22 cellular contexts compared by ENCODE assay signal in the genomic region with DNA sequence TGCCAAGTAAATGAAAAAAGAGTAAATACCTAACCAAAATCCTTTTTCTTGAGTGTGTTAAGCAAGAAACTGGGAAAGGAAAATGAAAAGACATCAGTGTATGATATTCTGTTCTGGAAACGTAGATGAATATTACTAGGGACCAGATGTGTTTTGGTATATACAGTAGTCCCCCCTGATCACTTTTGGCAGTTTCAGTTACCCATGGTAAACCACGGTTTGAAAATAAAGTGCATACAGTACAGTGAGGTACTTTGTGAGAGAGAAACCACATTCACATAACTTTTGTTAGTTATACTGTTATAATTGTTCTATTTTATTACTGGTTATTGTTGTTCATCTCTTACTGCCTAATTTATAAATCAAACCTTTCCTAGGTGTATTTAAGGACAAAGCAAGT.
DNase-seq lines count a peak whose midpoint lies in the region; ATAC-seq and TF ChIP-seq lines count a peak whose summit lies in the region.
"Had no signal": no experiment of that assay in that cellular context is flagged by ENCODE, and none has a peak within 500 bp of the region (broad histone marks: within the 10 kb centered on the region; RNA-seq: fewer than 3 reads in every experiment).

No MANE protein-coding gene starts in this region.

- no peak overlapping the region for H3K4me3 Mint-ChIP-seq in endothelial cell (ENCODE audit: unreplicated experiment)
- H3K4me3 Mint-ChIP-seq in natural killer cell treated with Interleukin-12 subunit alpha and Interleukin-12 subunit beta and Interleukin-15 and Interleukin-18, amount 100 ng/mL, for 72 hours = no peak overlapping the region
- H3K4me3 Mint-ChIP-seq: activated CD4-positive, alpha-beta memory T cell treated with anti-CD3 and anti-CD28 coated beads, Interleukin-2, amount 10 ng/mL, durations not matched to agents 7 days and 5 days; activated naive CD4-positive, alpha-beta T cell treated with anti-CD3 and anti-CD28 coated beads, Interleukin-2, amount 10 ng/mL, durations not matched to agents 7 days and 5 days; CD4-positive, alpha-beta T cell; neural crest cell; stimulated activated naive CD8-positive, alpha-beta T cell treated with anti-CD3 and anti-CD28 coated beads, Interleukin-15, Interleukin-2, amounts not matched to agents 100 ng/mL and 50 ng/mL, for 24 hours had no signal

- H3K27me3 Mint-ChIP-seq in endothelial cell (ENCODE audit: unreplicated experiment) = peaks cover 2% of the 10 kb centered on the region
- peaks cover 3 to 19% of the 10 kb centered on the region in 2 donors for H3K27me3 Mint-ChIP-seq in natural killer cell treated with Interleukin-12 subunit alpha and Interleukin-12 subunit beta and Interleukin-15 and Interleukin-18, amount 100 ng/mL, for 72 hours
- H3K27me3 Mint-ChIP-seq: activated CD4-positive, alpha-beta memory T cell treated with anti-CD3 and anti-CD28 coated beads, Interleukin-2, amount 10 ng/mL, durations not matched to agents 7 days and 5 days had no signal

- in situ Hi-C loops in SK-MEL-5 (cut with HindIII; ENCODE audit: low pct_unique_long_range_greater_than_20kb, low sequenced_read_pairs) = no loop called here

- no peaks in the 10 kb centered on the region for H3K4me1 Mint-ChIP-seq in endothelial cell (ENCODE audit: unreplicated experiment)
- no peaks in the 10 kb centered on the region for H3K4me1 Mint-ChIP-seq in natural killer cell treated with Interleukin-12 subunit alpha and Interleukin-12 subunit beta and Interleukin-15 and Interleukin-18, amount 100 ng/mL, for 72 hours (ENCODE audit: low read depth in 2 of 2)

- H3K27ac Mint-ChIP-seq in endothelial cell (ENCODE audit: unreplicated experiment) = no peak overlapping the region
- H3K27ac Mint-ChIP-seq in natural killer cell treated with Interleukin-12 subunit alpha and Interleukin-12 subunit beta and Interleukin-15 and Interleukin-18, amount 100 ng/mL, for 72 hours = no peak overlapping the region
- H3K27ac Mint-ChIP-seq: activated CD4-positive, alpha-beta memory T cell treated with anti-CD3 and anti-CD28 coated beads, Interleukin-2, amount 10 ng/mL, durations not matched to agents 7 days and 5 days; activated naive CD4-positive, alpha-beta T cell treated with anti-CD3 and anti-CD28 coated beads, Interleukin-2, amount 10 ng/mL, durations not matched to agents 7 days and 5 days; CD4-positive, alpha-beta T cell; stimulated activated naive CD8-positive, alpha-beta T cell treated with anti-CD3 and anti-CD28 coated beads, Interleukin-15, Interleukin-2, amounts not matched to agents 100 ng/mL and 50 ng/mL, for 24 hours had no signal

- DNase-seq in SK-MEL-5 (ENCODE audit: low read depth, low spot score) (peak; percentile 6), endothelial cell (ENCODE audit: low spot score) (no peak), NCI-H526 treated with DMSO at 0.1 percent for 48 hours (lab: John Stamatoyannopoulos, UW) (no peak)
- no peak for DNase-seq in natural killer cell treated with Interleukin-12 subunit alpha and Interleukin-12 subunit beta and Interleukin-15 and Interleukin-18, amount 100 ng/mL, for 72 hours (ENCODE audit: low spot score)
- DNase-seq: activated CD4-positive, alpha-beta memory T cell treated with anti-CD3 and anti-CD28 coated beads, Interleukin-2, amount 10 ng/mL, durations not matched to agents 7 days and 5 days; activated naive CD4-positive, alpha-beta T cell treated with anti-CD3 and anti-CD28 coated beads, Interleukin-2, amount 10 ng/mL, durations not matched to agents 7 days and 5 days; activated T-cell treated with anti-CD3 and anti-CD28 coated beads, Interleukin-2, amount 50 U/mL, for 1 hour; aorta; CD4-positive, alpha-beta T cell; IMR-90; psoas muscle; SJCRH30; T-helper 2 cell had no signal

- TF ChIP-seq CTCF in endothelial cell (IDR thresholded peaks at IDR 0.05; ENCODE audit: unreplicated experiment) = no peak

- ATAC-seq in GM18907 (IDR thresholded peaks at IDR 0.05; ENCODE audit: unreplicated experiment) (peak; percentile 63), GM21723 (IDR thresholded peaks at IDR 0.05; ENCODE audit: unreplicated experiment) (peak; percentile 51), HG03045 (IDR thresholded peaks at IDR 0.05; ENCODE audit: unreplicated experiment) (peak; percentile 45), HG03175 (IDR thresholded peaks at IDR 0.05; ENCODE audit: unreplicated experiment) (no peak)
- no peak for ATAC-seq in natural killer cell treated with Interleukin-12 subunit alpha and Interleukin-12 subunit beta and Interleukin-15 and Interleukin-18, amount 100 ng/mL, for 72 hours
- ATAC-seq: esophagus mucosa, gastroesophageal sphincter, Panc1 had no signal

- H3K9me3 Mint-ChIP-seq in endothelial cell (ENCODE audit: unreplicated experiment) = no peaks in the 10 kb centered on the region
- no peaks in the 10 kb centered on the region for H3K9me3 Mint-ChIP-seq in natural killer cell treated with Interleukin-12 subunit alpha and Interleukin-12 subunit beta and Interleukin-15 and Interleukin-18, amount 100 ng/mL, for 72 hours
- H3K9me3 Mint-ChIP-seq: activated CD4-positive, alpha-beta memory T cell treated with anti-CD3 and anti-CD28 coated beads, Interleukin-2, amount 10 ng/mL, durations not matched to agents 7 days and 5 days; activated naive CD4-positive, alpha-beta T cell treated with anti-CD3 and anti-CD28 coated beads, Interleukin-2, amount 10 ng/mL, durations not matched to agents 7 days and 5 days; CD4-positive, alpha-beta T cell; neural crest cell; stimulated activated naive CD8-positive, alpha-beta T cell treated with anti-CD3 and anti-CD28 coated beads, Interleukin-15, Interleukin-2, amounts not matched to agents 100 ng/mL and 50 ng/mL, for 24 hours had no signal

- no peaks in the 10 kb centered on the region for H3K36me3 Mint-ChIP-seq in endothelial cell (ENCODE audit: low read depth, unreplicated experiment)
- H3K36me3 Mint-ChIP-seq in natural killer cell treated with Interleukin-12 subunit alpha and Interleukin-12 subunit beta and Interleukin-15 and Interleukin-18, amount 100 ng/mL, for 72 hours = no peaks in the 10 kb centered on the region
- H3K36me3 Mint-ChIP-seq: activated naive CD4-positive, alpha-beta T cell treated with anti-CD3 and anti-CD28 coated beads, Interleukin-2, amount 10 ng/mL, durations not matched to agents 7 days and 5 days had no signal

Comparison
In these comparisons a context has a peak if more than half of its experiments do, and no peak if none do; other contexts are left out.
1. ATAC-seq: peak in GM18907 (single experiment), GM21723 (single experiment) and HG03045 (single experiment); none in HG03175 (single experiment) and natural killer cell treated with Interleukin-12 subunit alpha and Interleukin-12 subunit beta and Interleukin-15 and Interleukin-18, amount 100 ng/mL, for 72 hours (0 of 2).